ENCODE assay signal across 21 cellular contexts in the genomic region with DNA sequence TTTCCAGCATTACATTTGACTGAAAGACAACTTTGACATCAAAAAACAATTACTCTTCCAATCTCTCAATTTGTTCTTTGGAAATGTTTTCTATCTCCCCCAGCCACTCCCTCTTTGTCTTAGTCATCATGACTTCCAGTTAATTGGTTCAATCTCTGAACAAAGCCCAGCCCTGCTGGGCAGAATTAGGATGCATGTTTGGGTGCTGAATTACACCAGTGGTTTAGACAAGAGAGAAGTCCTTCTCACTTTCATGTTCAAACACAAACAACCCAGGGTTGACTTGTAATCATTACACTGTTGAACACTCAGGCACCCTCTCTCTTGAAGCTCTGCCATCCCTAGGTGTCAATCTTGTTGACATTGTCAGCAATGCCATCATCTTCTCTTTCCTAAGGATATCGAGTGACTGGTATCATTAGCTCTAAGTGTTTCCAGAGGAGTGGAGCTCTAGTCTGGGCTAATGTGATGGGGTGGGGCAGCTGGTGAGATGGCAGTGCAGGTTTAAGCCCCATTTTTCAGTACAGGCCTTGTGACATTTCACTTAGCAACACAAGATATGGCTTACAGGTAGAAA.
"Had no signal": no experiment of that assay in that cellular context is flagged by ENCODE, and none has a peak within 500 bp of the region (broad histone marks: within the 10 kb centered on the region; RNA-seq: fewer than 3 reads in every experiment).

No MANE protein-coding gene starts in this region.

- H3K4me3 ChIP-seq: lower lobe of right lung, neural progenitor cell, right lobe of liver, skin epidermis, transverse colon, uterus had no signal

- ATAC-seq: left lobe of liver; lower lobe of right lung; right lobe of liver; stimulated activated memory B cell treated with anti-CD40 and anti-IgM and Interleukin-4, amounts not matched to agents 10 μg/mL and 1 μg/mL and 100 μg/mL, for 72 hours had no signal

- H2AFZ ChIP-seq: neural progenitor cell had no signal

- H3K27me3 ChIP-seq: neural progenitor cell, right lobe of liver, transverse colon, uterus had no signal

- H3K4me1 ChIP-seq: lower lobe of right lung, right lobe of liver, transverse colon, uterus had no signal

- H3K9me3 ChIP-seq: right lobe of liver, transverse colon, uterus had no signal

- H3K36me3 ChIP-seq: lower lobe of right lung, neural progenitor cell, right lobe of liver, transverse colon, uterus had no signal

- H3K27ac ChIP-seq: lower lobe of right lung, neural progenitor cell, right lobe of liver, skin epidermis, transverse colon, uterus had no signal

- DNase-seq: activated CD4-positive, alpha-beta T cell treated with anti-CD3 and anti-CD28 coated beads for 1 hour; activated gamma-delta T cell treated with Interleukin-2 at 50 U/mL for 16 hours; activated T-cell treated with anti-CD3 and anti-CD28 coated beads, Interleukin-2, amount 50 U/mL, for 1 hour; aorta; central memory CD4-positive, alpha-beta T cell; dermis blood vessel endothelial cell; effector memory CD4-positive, alpha-beta T cell; foreskin fibroblast; kidney; lower lobe of right lung; naive B cell; posterior cingulate gyrus; right lobe of liver; stimulated activated CD4-positive, alpha-beta T cell treated with anti-CD3 and anti-CD28 coated beads, Interleukin-1b, Interleukin-23, amount 100 ng/mL, for 48 hours; T-helper 9 cell; transverse colon; uterus had no signal

- H3K9ac ChIP-seq: neural progenitor cell had no signal

- H3K4me2 ChIP-seq: neural progenitor cell had no signal
